8 cellular contexts compared by ENCODE assay signal in genomic region chr17:8631554-8631877, GRCh38. TPM values are rescaled to one million over a fixed set of nuclear protein-coding genes. Genes with fewer than 3 reads are reported as not detected.
DNase-seq lines count a peak whose midpoint lies in the region; ATAC-seq, FAIRE-seq and TF ChIP-seq lines count a peak whose summit lies in the region.

No MANE protein-coding gene starts in this region.

- H3K9me3 ChIP-seq in HepG2 (ENCODE audit: low read length) (no peaks in the 10 kb centered on the region), transverse colon (no peaks in the 10 kb centered on the region)

- no peak for TF ChIP-seq POLR2A in HepG2 (IDR thresholded peaks at IDR 0.05; ENCODE audit: insufficient read depth in 1 of 2, low read depth in 2 of 2, low read length in 2 of 2)
- no peak for TF ChIP-seq POLR2A in transverse colon (IDR thresholded peaks at IDR 0.05)

- H4K20me1 ChIP-seq in HepG2 (ENCODE audit: insufficient read depth, low read length) = peaks cover 11% of the 10 kb centered on the region

- DNase-seq in activated naive CD4-positive, alpha-beta T cell treated with anti-CD3 and anti-CD28 coated beads for 36 hours = no peak
- no peak for DNase-seq in activated naive CD4-positive, alpha-beta T cell (lab: John Stamatoyannopoulos, UW)
- DNase-seq in amniotic epithelial cell (ENCODE audit: low read depth) = peak; percentile 27
- DNase-seq in HepG2 (ENCODE audit: low spot score) = no peak
- no peak for DNase-seq in transverse colon
- DNase-seq in HCEC 1CT = no peak
- DNase-seq in HTR-8/SVneo (ENCODE audit: insufficient read length, low spot score) = no peak
- no peak for DNase-seq in D341Med (ENCODE audit: low spot score)

- in situ Hi-C loops in HepG2 (cut with HindIII; ENCODE audit: extremely low pct_ligation_motif_present, low pct_unique_long_range_greater_than_20kb) (no loop called here), transverse colon (cut with MboI; ENCODE audit: low pct_ligation_motif_present in 1 of 4, low pct_unique_long_range_greater_than_20kb in 1 of 4, low sequenced_read_pairs in 3 of 4) (no loop called here)

- H3K27ac ChIP-seq in HepG2 (ENCODE audit: extremely low read length, insufficient read depth, low read length) (peak overlapping the region; percentile 89), transverse colon (peak overlapping the region; percentile 52 to 82 (median 78))

- H3K4me1 ChIP-seq in HepG2 (ENCODE audit: insufficient read depth, low read length) (peaks cover 51% of the 10 kb centered on the region), transverse colon (peaks cover 0 to 23% (median 12%) of the 10 kb centered on the region in 4 donors)

- intact Hi-C loops in activated naive CD4-positive, alpha-beta T cell treated with anti-CD3 and anti-CD28 coated beads for 36 hours (cut with micrococcal nuclease) = loop anchor here (1.0 kb wide), 1 partner anchor 196 kb away; the partner anchor contains the start of gene NDEL1
- intact Hi-C loops in HepG2 (cut with micrococcal nuclease; ENCODE audit: unreplicated experiment) (no loop called here), transverse colon (cut with DNase I; ENCODE audit: low total_unique reads) (no loop called here)

- H3K36me3 ChIP-seq in HepG2 (replicated peaks in 1 of 2; ENCODE audit: control insufficient read depth in 1 of 2, insufficient read depth in 2 of 2, low read length in 2 of 2) = no peaks in the 10 kb centered on the region
- H3K36me3 ChIP-seq in transverse colon = no peaks in the 10 kb centered on the region

- peaks cover 37% of the 10 kb centered on the region for H3K79me2 ChIP-seq in HepG2 (ENCODE audit: insufficient read depth, low read length)

- H3K4me2 ChIP-seq in HepG2 (ENCODE audit: low read depth, low read length) = peak overlapping the region; percentile 96

- H3K4me3 Mint-ChIP-seq in activated naive CD4-positive, alpha-beta T cell treated with anti-CD3 and anti-CD28 coated beads for 36 hours = peak overlapping the region; percentile 70

- CTCF ChIA-PET in activated naive CD4-positive, alpha-beta T cell treated with anti-CD3 and anti-CD28 coated beads for 36 hours (lab: Charles Lee) = no interaction called here
- CTCF ChIA-PET in HepG2 (lab: Yijun Ruan, JAX; ENCODE audit: low intra/inter-chr PET ratio, low total read pairs) = no interaction called here

- H3K4me1 Mint-ChIP-seq in activated naive CD4-positive, alpha-beta T cell treated with anti-CD3 and anti-CD28 coated beads for 36 hours (ENCODE audit: low read depth) = peaks cover 4% of the 10 kb centered on the region

- no peak overlapping the region for H3K27ac Mint-ChIP-seq in activated naive CD4-positive, alpha-beta T cell treated with anti-CD3 and anti-CD28 coated beads for 36 hours

- H3K9ac ChIP-seq in HepG2 (ENCODE audit: insufficient read depth, low read depth, low read length) = peak overlapping the region; percentile 84

- H3K27me3 Mint-ChIP-seq in activated naive CD4-positive, alpha-beta T cell treated with anti-CD3 and anti-CD28 coated beads for 36 hours (ENCODE audit: low read depth) = peaks cover 40% of the 10 kb centered on the region

- H3K27me3 ChIP-seq in HepG2 (ENCODE audit: control insufficient read depth in 1 of 2, insufficient read depth in 2 of 2, low read length in 2 of 2) (no peaks in the 10 kb centered on the region), transverse colon (peaks cover 64% of the 10 kb centered on the region)

- 0% methylated on average over 7 of the region's 13 CpGs for WGBS in HepG2 (ENCODE audit: low lambda C conversion rate)
- WGBS in transverse colon (ENCODE audit: low coverage in 1 of 2), 2 donors = 4 to 5% methylated on average over 7 to 13 of the region's 13 CpGs

- FAIRE-seq in HepG2 (lab: Jason Lieb, UNC) (no peak), HTR-8/SVneo (lab: Jason Lieb, UNC) (no peak)

- peak overlapping the region; percentile 71 to 99 (median 82) for H3K4me3 ChIP-seq in HepG2 (replicated peaks in 1 of 3; ENCODE audit: insufficient read depth in 1 of 3, low read depth in 2 of 3, low read length in 3 of 3)
- peak overlapping the region; percentile 53 to 82 (median 70) for H3K4me3 ChIP-seq in transverse colon

- TF ChIP-seq EP300 in HepG2 (IDR thresholded peaks at IDR 0.05; ENCODE audit: low read depth in 2 of 2, low read length in 2 of 2) (no peak), HepG2 (CRISPR knock-in tag; IDR thresholded peaks at IDR 0.05; ENCODE audit: borderline replicate concordance) (no peak), transverse colon (IDR thresholded peaks at IDR 0.05; ENCODE audit: low read depth) (no peak)

- ATAC-seq in HepG2 = no peak

- POLR2A ChIA-PET in HepG2 (lab: Yijun Ruan, JAX) = interaction anchor here (1.0 to 2.3 kb wide), 5 partner anchors 12 to 343 kb away, joined by 3 to 17 read pairs (median 5); partner anchors contain the start of gene RANGRF

- H3K36me3 Mint-ChIP-seq in activated naive CD4-positive, alpha-beta T cell treated with anti-CD3 and anti-CD28 coated beads for 36 hours (ENCODE audit: low read depth) = peaks cover 1% of the 10 kb centered on the region

- TF ChIP-seq CTCF in HepG2 (CRISPR knock-in tag; IDR thresholded peaks at IDR 0.05) = no peak
- no peak for TF ChIP-seq CTCF in transverse colon (IDR thresholded peaks at IDR 0.05)

- BruUV-seq in HepG2 (replicated peaks; lab: Mats Ljungman, UMichigan) = TSS peak; percentile 97

- H2AFZ ChIP-seq in HepG2 (ENCODE audit: low read length) = no peak overlapping the region

- TF ChIP-seq RAD21 in HepG2 (CRISPR knock-in tag; IDR thresholded peaks at IDR 0.05) = no peak

- H3K9me3 Mint-ChIP-seq in activated naive CD4-positive, alpha-beta T cell treated with anti-CD3 and anti-CD28 coated beads for 36 hours = no peaks in the 10 kb centered on the region

TF ChIP-seq in HepG2, 621 proteins besides CTCF, POLR2A, EP300 and RAD21 (continues in another document):
- TF ChIP-seq, protein P1, sequence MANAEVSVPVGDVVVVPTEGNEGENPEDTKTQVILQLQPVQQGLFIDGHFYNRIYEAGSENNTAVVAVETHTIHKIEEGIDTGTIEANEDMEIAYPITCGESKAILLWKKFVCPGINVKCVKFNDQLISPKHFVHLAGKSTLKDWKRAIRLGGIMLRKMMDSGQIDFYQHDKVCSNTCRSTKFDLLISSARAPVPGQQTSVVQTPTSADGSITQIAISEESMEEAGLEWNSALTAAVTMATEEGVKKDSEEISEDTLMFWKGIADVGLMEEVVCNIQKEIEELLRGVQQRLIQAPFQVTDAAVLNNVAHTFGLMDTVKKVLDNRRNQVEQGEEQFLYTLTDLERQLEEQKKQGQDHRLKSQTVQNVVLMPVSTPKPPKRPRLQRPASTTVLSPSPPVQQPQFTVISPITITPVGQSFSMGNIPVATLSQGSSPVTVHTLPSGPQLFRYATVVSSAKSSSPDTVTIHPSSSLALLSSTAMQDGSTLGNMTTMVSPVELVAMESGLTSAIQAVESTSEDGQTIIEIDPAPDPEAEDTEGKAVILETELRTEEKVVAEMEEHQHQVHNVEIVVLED (CRISPR knock-in tag; IDR thresholded peaks at IDR 0.05; ENCODE audit: borderline replicate concordance) = no peak
- TF ChIP-seq, protein P2, sequence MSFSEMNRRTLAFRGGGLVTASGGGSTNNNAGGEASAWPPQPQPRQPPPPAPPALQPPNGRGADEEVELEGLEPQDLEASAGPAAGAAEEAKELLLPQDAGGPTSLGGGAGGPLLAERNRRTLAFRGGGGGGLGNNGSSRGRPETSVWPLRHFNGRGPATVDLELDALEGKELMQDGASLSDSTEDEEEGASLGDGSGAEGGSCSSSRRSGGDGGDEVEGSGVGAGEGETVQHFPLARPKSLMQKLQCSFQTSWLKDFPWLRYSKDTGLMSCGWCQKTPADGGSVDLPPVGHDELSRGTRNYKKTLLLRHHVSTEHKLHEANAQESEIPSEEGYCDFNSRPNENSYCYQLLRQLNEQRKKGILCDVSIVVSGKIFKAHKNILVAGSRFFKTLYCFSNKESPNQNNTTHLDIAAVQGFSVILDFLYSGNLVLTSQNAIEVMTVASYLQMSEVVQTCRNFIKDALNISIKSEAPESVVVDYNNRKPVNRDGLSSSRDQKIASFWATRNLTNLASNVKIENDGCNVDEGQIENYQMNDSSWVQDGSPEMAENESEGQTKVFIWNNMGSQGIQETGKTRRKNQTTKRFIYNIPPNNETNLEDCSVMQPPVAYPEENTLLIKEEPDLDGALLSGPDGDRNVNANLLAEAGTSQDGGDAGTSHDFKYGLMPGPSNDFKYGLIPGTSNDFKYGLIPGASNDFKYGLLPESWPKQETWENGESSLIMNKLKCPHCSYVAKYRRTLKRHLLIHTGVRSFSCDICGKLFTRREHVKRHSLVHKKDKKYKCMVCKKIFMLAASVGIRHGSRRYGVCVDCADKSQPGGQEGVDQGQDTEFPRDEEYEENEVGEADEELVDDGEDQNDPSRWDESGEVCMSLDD (CRISPR knock-in tag; IDR thresholded peaks at IDR 0.05; ENCODE audit: borderline replicate concordance) = no peak
- TF ChIP-seq MEIS2 (CRISPR knock-in tag; IDR thresholded peaks at IDR 0.05) = no peak

RNA-seq across cellular contexts. Expression of gene MYH10, which starts 1.0 kb away (rescaled TPM):
- 10 to 100 TPM; 13.1 to 13.4 TPM for total RNA-seq in activated naive CD4-positive, alpha-beta T cell treated with anti-CD3 and anti-CD28 coated beads for 36 hours
- total RNA-seq in HepG2 (2016; rRNA removed; fragmentation: Illumina TruSeq; extraction: Trizol) (68.6 and 122 TPM in 2 replicates), transverse colon (10 to 100 TPM in 1 of 4 donors, 1 to 10 TPM in 3; 3.7 to 71.2 (median 8.3) TPM)
- total RNA-seq in HepG2 (2016; cell fraction: cytosol; rRNA removed; fragmentation: Illumina TruSeq; extraction: Trizol; ENCODE audit: low read depth) = 7.0 and 7.2 TPM in 2 replicates
- 66.9 and 98.1 TPM in 2 replicates for total RNA-seq in HepG2 (2016; cell fraction: insoluble cytoplasmic fraction; rRNA removed; fragmentation: Illumina TruSeq; extraction: Trizol)
- 17.3 and 21.2 TPM in 2 replicates for total RNA-seq in HepG2 (2016; cell fraction: membrane; rRNA removed; fragmentation: Illumina TruSeq; extraction: Trizol)
- 84.1 and 90.0 TPM in 2 replicates for total RNA-seq in HepG2 (2016; cell fraction: nucleus; rRNA removed; fragmentation: Illumina TruSeq; extraction: Trizol)
- 43.4 and 44.1 TPM in 2 replicates for polyA plus RNA-seq in HepG2 (2011; rRNA removed)
- polyA plus RNA-seq in HepG2 (2011; cell fraction: cytosol; rRNA removed) = 31.4 and 44.1 TPM in 2 replicates
- 74.1 and 125 TPM in 2 replicates for polyA plus RNA-seq in HepG2 (2011; cell fraction: nucleus; rRNA removed)
- 35.7 and 50.5 TPM in 2 replicates for polyA plus RNA-seq in HepG2 (2012)
- polyA plus RNA-seq in HepG2 (2016; cell fraction: cytosol; fragmentation: Illumina TruSeq; extraction: Trizol; ENCODE audit: low read depth) = 1.5 and 1.7 TPM in 2 replicates
- polyA plus RNA-seq in HepG2 (2016; cell fraction: insoluble cytoplasmic fraction; fragmentation: Illumina TruSeq; extraction: Trizol; ENCODE audit: low read depth) = 46.3 and 57.7 TPM in 2 replicates
- 3.8 and 4.4 TPM in 2 replicates for polyA plus RNA-seq in HepG2 (2016; cell fraction: membrane; fragmentation: Illumina TruSeq; extraction: Trizol; ENCODE audit: low read depth)
- polyA plus RNA-seq in HepG2 (2016; cell fraction: nucleus; fragmentation: Illumina TruSeq; extraction: Trizol; ENCODE audit: insufficient read depth, low read depth) = 88.3 and 89.7 TPM in 2 replicates
- 8.2 and 85.8 TPM in 2 replicates for polyA minus RNA-seq in HepG2 (2011; rRNA and poly(A)+ RNA removed; ENCODE audit: low replicate concordance)
- polyA minus RNA-seq in HepG2 (2011; cell fraction: cytosol; rRNA and poly(A)+ RNA removed) = 60.2 and 68.5 TPM in 2 replicates
- polyA minus RNA-seq in HepG2 (2011; cell fraction: nucleus; rRNA and poly(A)+ RNA removed) = 127 and 140 TPM in 2 replicates
